ENCODE assay signal across 13 cellular contexts in the genomic region with DNA sequence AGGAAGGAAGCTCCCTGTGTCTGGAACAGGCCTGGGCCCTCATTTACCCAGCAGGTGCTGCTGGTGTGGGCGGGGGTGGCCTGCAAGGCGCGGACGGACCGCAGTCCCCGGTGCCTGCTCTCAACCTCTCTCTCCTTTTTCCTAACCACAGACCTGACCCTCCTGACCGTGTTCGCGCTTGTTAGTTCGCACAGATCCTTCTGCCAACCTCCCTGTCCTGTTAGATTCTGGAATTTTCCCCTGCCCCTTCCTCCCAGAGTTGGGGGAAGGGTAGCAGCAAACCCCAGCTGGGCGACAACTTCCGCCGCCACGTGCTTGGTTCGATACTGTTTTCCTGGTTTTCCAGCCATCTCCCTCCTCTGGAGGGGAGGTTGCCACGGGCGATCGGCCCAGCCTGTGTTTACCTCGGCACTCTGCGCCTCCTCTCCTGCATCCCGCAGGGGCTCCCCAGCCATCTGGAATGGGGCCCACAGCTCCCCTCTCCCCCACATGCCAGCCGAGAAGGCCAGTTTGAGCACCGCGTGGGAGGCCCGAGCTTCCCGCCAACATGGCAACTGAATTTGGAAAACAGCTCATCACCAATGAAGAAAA.
DNase-seq lines count a peak whose midpoint lies in the region; ATAC-seq and TF ChIP-seq lines count a peak whose summit lies in the region.
"Had no signal": no experiment of that assay in that cellular context is flagged by ENCODE, and none has a peak within 500 bp of the region (broad histone marks: within the 10 kb centered on the region; RNA-seq: fewer than 3 reads in every experiment).

No MANE protein-coding gene starts in this region.

- WGBS in testis, 2 donors = 28 to 34% methylated on average over 19 to 26 of the region's 26 CpGs

- H3K27ac ChIP-seq in RWPE2 (ENCODE audit: poor library complexity, severe bottlenecking) (no peak overlapping the region), testis (no peak overlapping the region)
- H3K27ac ChIP-seq: C4-2B, epithelial cell of prostate, psoas muscle had no signal

- no peaks in the 10 kb centered on the region for H3K9me3 ChIP-seq in RWPE2 (ENCODE audit: severe bottlenecking)
- no peaks in the 10 kb centered on the region for H3K9me3 ChIP-seq in testis
- H3K9me3 ChIP-seq: psoas muscle had no signal

- TF ChIP-seq POLR2A in testis (IDR thresholded peaks at IDR 0.05) = no peak

- H3K4me3 ChIP-seq in RWPE2 (ENCODE audit: severe bottlenecking) = no peak overlapping the region
- H3K4me3 ChIP-seq in testis = no peak overlapping the region
- H3K4me3 ChIP-seq: psoas muscle had no signal

- H3K36me3 ChIP-seq in RWPE2 (ENCODE audit: low read depth) = no peaks in the 10 kb centered on the region
- H3K36me3 ChIP-seq in testis (ENCODE audit: low read depth, missing control alignments) = no peaks in the 10 kb centered on the region

- TF ChIP-seq CTCF in RWPE2 (IDR thresholded peaks at IDR 0.05; ENCODE audit: poor library complexity, severe bottlenecking) = no peak
- no peak for TF ChIP-seq CTCF in testis (IDR thresholded peaks at IDR 0.05)

- H3K27me3 ChIP-seq in RWPE2 (ENCODE audit: insufficient read depth, poor library complexity, severe bottlenecking) (peaks cover 78% of the 10 kb centered on the region), testis (no peaks in the 10 kb centered on the region)

- DNase-seq in AG20443 (ENCODE audit: low spot score) (peak; percentile 2), DMS153 (lab: John Stamatoyannopoulos, UW) (peak; percentile 22), RWPE2 (ENCODE audit: low spot score) (peak; percentile 62), left lobe of liver (ENCODE audit: low spot score) (peak; percentile 30), testis (no peak), kidney tubule cell (ENCODE audit: low spot score) (no peak), cortex of kidney (lab: John Stamatoyannopoulos, UW) (no peak)
- DNase-seq in activated CD4-positive, CD25-positive, alpha-beta regulatory T cell treated with anti-CD3 and anti-CD28 coated beads, Interleukin-2, amount 50 U/mL, for 72 hours = no peak
- DNase-seq: mesenchymal stem cell, psoas muscle had no signal

- H3K4me1 ChIP-seq in RWPE2 (ENCODE audit: insufficient read depth, poor library complexity, severe bottlenecking) (no peaks in the 10 kb centered on the region), testis (peaks cover 4% of the 10 kb centered on the region)
- H3K4me1 ChIP-seq: psoas muscle had no signal

- ATAC-seq in RWPE2 (ENCODE audit: low read depth) (no peak), left lobe of liver (no peak)
- ATAC-seq: psoas muscle; stimulated activated memory B cell treated with anti-CD40 and anti-IgM and Interleukin-4, amounts not matched to agents 10 μg/mL and 1 μg/mL and 100 μg/mL, for 72 hours had no signal

- intact Hi-C loops in testis (cut with DNase I; ENCODE audit: low total_unique reads) = no loop called here

Comparison
In these comparisons a context has a peak if more than half of its experiments do, and no peak if none do; other contexts are left out.
1. DNase-seq: peak in AG20443 (single experiment), DMS153 (single experiment), RWPE2 (single experiment) and left lobe of liver (single experiment); none in testis (single experiment), kidney tubule cell (single experiment), cortex of kidney (single experiment) and activated CD4-positive, CD25-positive, alpha-beta regulatory T cell treated with anti-CD3 and anti-CD28 coated beads, Interleukin-2, amount 50 U/mL, for 72 hours (single experiment).